In the genomic region with DNA sequence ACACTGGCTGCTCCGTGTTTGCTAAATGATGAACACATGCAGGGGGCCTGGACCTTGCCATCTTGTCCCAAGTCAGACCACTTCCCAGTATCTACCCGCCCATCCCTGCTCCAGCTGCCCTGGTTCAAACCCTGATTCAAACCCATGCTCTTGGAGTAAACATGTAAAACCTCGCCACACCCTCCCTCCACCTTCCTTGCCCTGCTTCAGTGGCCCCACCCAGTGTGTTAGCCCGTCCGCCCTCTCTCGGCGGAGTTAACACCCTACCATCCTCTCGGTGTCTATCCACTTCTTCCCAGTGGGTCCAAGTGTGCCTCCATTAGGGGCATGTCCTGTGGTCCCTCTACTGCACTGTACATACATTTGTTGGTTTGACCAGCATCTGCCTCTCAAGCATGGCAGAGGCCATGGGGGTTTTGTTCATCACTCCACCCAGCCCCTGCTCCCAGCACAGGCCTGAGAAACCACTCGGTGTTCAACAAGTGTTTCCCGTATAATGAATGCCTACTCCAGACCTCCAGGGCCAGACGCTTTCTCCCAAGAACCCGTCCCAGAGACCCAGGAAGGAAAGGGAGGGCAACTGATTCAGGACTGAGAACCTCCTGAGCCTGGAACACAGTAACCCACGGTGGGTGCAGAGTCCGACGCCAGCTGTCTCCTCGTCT, we compare ENCODE assay signal across 16 cellular contexts. TPM values are rescaled to one million over a fixed set of nuclear protein-coding genes. Genes with fewer than 3 reads are reported as not detected.
A peak's percentile ranks its signal among the peaks of the same experiment; 100 is the strongest.
DNase-seq lines count a peak whose midpoint lies in the region; ATAC-seq and TF ChIP-seq lines count a peak whose summit lies in the region.
"Had no signal": no experiment of that assay in that cellular context is flagged by ENCODE, and none has a peak within 500 bp of the region (broad histone marks: within the 10 kb centered on the region; RNA-seq: fewer than 3 reads in every experiment).

No MANE protein-coding gene starts in this region.

- peak overlapping the region; percentile 49 for H3K27ac Mint-ChIP-seq in activated T-cell treated with anti-CD3 and anti-CD28 coated beads, Interleukin-2, amount 50 U/mL, for 24 hours
- no peak overlapping the region for H3K27ac Mint-ChIP-seq in T-helper 17 cell

- H3K9me3 Mint-ChIP-seq in activated T-cell treated with anti-CD3 and anti-CD28 coated beads, Interleukin-2, amount 50 U/mL, for 24 hours = no peaks in the 10 kb centered on the region

- H3K9me3 ChIP-seq in T-helper 17 cell (ENCODE audit: control insufficient read depth, low read length, poor library complexity, severe bottlenecking) (no peaks in the 10 kb centered on the region), mucosa of descending colon (no peaks in the 10 kb centered on the region)
- H3K9me3 ChIP-seq: Caco-2 had no signal

- H3K4me1 Mint-ChIP-seq in activated T-cell treated with anti-CD3 and anti-CD28 coated beads, Interleukin-2, amount 50 U/mL, for 24 hours (ENCODE audit: low read depth) = peaks cover 5% of the 10 kb centered on the region
- peaks cover 5% of the 10 kb centered on the region for H3K4me1 Mint-ChIP-seq in T-helper 17 cell

- intact Hi-C loops in mucosa of descending colon (cut with DNase I, micrococcal nuclease) = no loop called here

- no peak overlapping the region for H3K4me3 ChIP-seq in mucosa of descending colon
- H3K4me3 ChIP-seq: K562 had no signal

- H3K36me3 ChIP-seq in mucosa of descending colon (ENCODE audit: low read depth) = peaks cover 7% of the 10 kb centered on the region

- H3K27me3 Mint-ChIP-seq in activated T-cell treated with anti-CD3 and anti-CD28 coated beads, Interleukin-2, amount 50 U/mL, for 24 hours = no peaks in the 10 kb centered on the region
- H3K27me3 Mint-ChIP-seq in T-helper 17 cell = no peaks in the 10 kb centered on the region

- TF ChIP-seq CTCF in mucosa of descending colon (IDR thresholded peaks at IDR 0.05) = no peak

- no peak for ATAC-seq in T-helper 17 cell
- ATAC-seq in mucosa of descending colon = peak; percentile 87
- ATAC-seq: K562 had no signal

- H3K36me3 Mint-ChIP-seq in activated T-cell treated with anti-CD3 and anti-CD28 coated beads, Interleukin-2, amount 50 U/mL, for 24 hours (ENCODE audit: low read depth) = peaks cover 81% of the 10 kb centered on the region
- no peaks in the 10 kb centered on the region for H3K36me3 Mint-ChIP-seq in T-helper 17 cell (ENCODE audit: low read depth)

- H3K4me1 ChIP-seq in mucosa of descending colon (ENCODE audit: low read depth) = no peaks in the 10 kb centered on the region
- H3K4me1 ChIP-seq: Caco-2 had no signal

- no peak for DNase-seq in activated T-cell treated with anti-CD3 and anti-CD28 coated beads, Interleukin-2, amount 50 U/mL, for 24 hours
- DNase-seq in activated T-cell treated with anti-CD3 and anti-CD28 coated beads for 4 hours (no peak), T-helper 17 cell (no peak), mucosa of descending colon (peak; percentile 60 to 78 (median 70)), NCI-H524 (lab: John Stamatoyannopoulos, UW) (no peak), DMS79 (lab: John Stamatoyannopoulos, UW) (no peak), nucleus accumbens (lab: John Stamatoyannopoulos, UW) (no peak)
- DNase-seq: Caco-2, GOT3, MV-4-11, NCI-H1417 treated with DMSO at 0.1 percent for 48 hours, NCI-H1930, NCI-H2171, NCI-H774 had no signal

- H3K4me3 Mint-ChIP-seq in activated T-cell treated with anti-CD3 and anti-CD28 coated beads, Interleukin-2, amount 50 U/mL, for 24 hours = no peak overlapping the region
- H3K4me3 Mint-ChIP-seq in T-helper 17 cell = peak overlapping the region; percentile 33
- H3K4me3 Mint-ChIP-seq: CD14-positive monocyte had no signal

RNA-seq across cellular contexts. Expression of gene P2RX4, which starts 37.1 kb away (rescaled TPM):
- total RNA-seq in T-helper 17 cell = 10 to 100 TPM; 42.8 to 53.5 TPM
- total RNA-seq in mucosa of descending colon = 100 to 1,000 TPM in 2 of 3 donors, 10 to 100 TPM in 1; 83.6 to 194 (median 132) TPM

RNA-seq across cellular contexts. Expression of gene CAMKK2, which starts 49.5 kb away (rescaled TPM):
- total RNA-seq in T-helper 17 cell (10 to 100 TPM; 12.5 to 15.8 TPM), mucosa of descending colon (10 to 100 TPM; 44.0 to 57.1 (median 47.3) TPM)

Comparison
In these comparisons a context has a peak if more than half of its experiments do, and no peak if none do; other contexts are left out.
1. DNase-seq: peak in mucosa of descending colon (3 of 3); none in activated T-cell treated with anti-CD3 and anti-CD28 coated beads, Interleukin-2, amount 50 U/mL, for 24 hours (single experiment), activated T-cell treated with anti-CD3 and anti-CD28 coated beads for 4 hours (single experiment), T-helper 17 cell (0 of 3), NCI-H524 (0 of 2), DMS79 (single experiment) and nucleus accumbens (0 of 56).